Comparison of ENCODE assay signal across 13 cellular contexts in the genomic region with DNA sequence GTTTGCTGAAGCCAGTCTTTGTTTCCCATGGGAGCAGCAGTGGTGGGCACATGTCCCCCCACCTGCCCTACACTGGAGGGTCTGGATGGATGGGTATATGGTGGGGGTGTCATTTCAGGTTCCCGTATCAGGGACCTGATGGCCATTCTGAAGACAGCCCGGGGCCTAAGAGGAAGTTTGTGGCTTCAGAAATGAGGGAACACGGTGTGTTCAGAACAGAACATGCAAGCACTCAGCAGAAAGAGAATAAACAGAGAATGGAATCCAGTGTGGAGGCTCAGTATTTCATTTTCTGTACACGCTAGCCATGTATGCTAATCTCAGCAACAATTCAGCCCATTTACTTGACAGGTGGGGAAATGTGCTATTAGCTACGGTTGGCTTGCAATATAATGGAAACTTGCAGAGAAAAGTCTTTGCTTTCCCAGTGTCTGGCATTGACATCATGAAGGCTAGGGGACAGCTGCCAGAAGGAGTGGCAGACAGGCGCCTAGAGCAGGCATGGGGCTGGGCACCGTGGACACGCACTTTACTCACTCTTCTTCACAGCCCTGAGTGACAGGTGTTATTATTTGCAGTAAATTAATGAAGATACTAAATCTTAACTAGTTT.
DNase-seq lines count a peak whose midpoint lies in the region; ATAC-seq and TF ChIP-seq lines count a peak whose summit lies in the region.
"Had no signal": no experiment of that assay in that cellular context is flagged by ENCODE, and none has a peak within 500 bp of the region (broad histone marks: within the 10 kb centered on the region; RNA-seq: fewer than 3 reads in every experiment).

No MANE protein-coding gene starts in this region.

- H3K4me3 ChIP-seq in left ventricle myocardium inferior, result no peak overlapping the region
- H3K4me3 ChIP-seq in thoracic aorta, result no peak overlapping the region
- H3K4me3 ChIP-seq: prostate gland had no signal

- no peak for DNase-seq in left ventricle myocardium inferior
- DNase-seq in Right ventricle myocardium inferior (ENCODE audit: missing footprints), result no peak
- DNase-seq in caudate nucleus (lab: John Stamatoyannopoulos, UW), result no peak
- no peak for DNase-seq in thoracic aorta (ENCODE audit: low spot score)
- DNase-seq in NK-92 treated with Interleukin-12 subunit alpha and Interleukin-12 subunit beta, amount 100 ng/mL, for 24 hours (lab: John Stamatoyannopoulos, UW), result no peak
- no peak for DNase-seq in T-helper 9 cell
- no peak for DNase-seq in RWPE1 (ENCODE audit: low spot score)
- DNase-seq: activated CD4-positive, CD25-positive, alpha-beta regulatory T cell treated with anti-CD3 and anti-CD28 coated beads, Interleukin-2, amount 50 U/mL, for 72 hours; BE2C; SHP77; stimulated activated CD4-positive, alpha-beta T cell treated with anti-CD3 and anti-CD28 coated beads, Interleukin-2, amount 100 ng/mL, for 48 hours had no signal

- POLR2A ChIA-PET in RWPE1 (lab: Yijun Ruan, JAX; ENCODE audit: low non-redundant PET), result no interaction called here

- intact Hi-C loops in left ventricle myocardium inferior (cut with micrococcal nuclease), result no loop called here
- intact Hi-C loops in Right ventricle myocardium inferior (cut with DNase I), result loop anchor here (5.0 kb wide), 2 partner anchors 63 to 133 kb away; no protein-coding TSS in a partner anchor

- no peaks in the 10 kb centered on the region for H3K27me3 ChIP-seq in left ventricle myocardium inferior (ENCODE audit: low read depth)
- no peaks in the 10 kb centered on the region for H3K27me3 ChIP-seq in thoracic aorta (replicated peaks; ENCODE audit: insufficient read depth)
- H3K27me3 ChIP-seq: BE2C had no signal

- peak overlapping the region in 2 of 3 donors; percentile 77 to 81 for H3K27ac Mint-ChIP-seq in IgD-negative memory B cell

- H3K36me3 Mint-ChIP-seq in IgD-negative memory B cell, result peaks cover under 1% of the 10 kb centered on the region

- H3K9me3 Mint-ChIP-seq in IgD-negative memory B cell, result peaks cover 0 to under 1% (median 0%) of the 10 kb centered on the region in 3 donors

- H3K27ac ChIP-seq in left ventricle myocardium inferior (replicated peaks), result peak overlapping the region; percentile 90
- H3K27ac ChIP-seq in caudate nucleus (ENCODE audit: low read depth, low read length), result peak overlapping the region; percentile 27
- peak overlapping the region; percentile 25 to 27 for H3K27ac ChIP-seq in thoracic aorta
- no peak overlapping the region for H3K27ac ChIP-seq in RWPE1
- H3K27ac ChIP-seq: prostate gland had no signal

- ATAC-seq in Right ventricle myocardium inferior, result no peak
- no peak for ATAC-seq in thoracic aorta (ENCODE audit: insufficient number of reproducible peaks, low FRiP score, low read depth)

- TF ChIP-seq CTCF in left ventricle myocardium inferior (IDR thresholded peaks at IDR 0.05; ENCODE audit: borderline replicate concordance), result no peak
- TF ChIP-seq CTCF in thoracic aorta (IDR thresholded peaks at IDR 0.05), result no peak
- TF ChIP-seq CTCF in RWPE1 (conservative IDR thresholded peaks at IDR 0.05; ENCODE audit: low read depth), result no peak

- H3K4me1 ChIP-seq in left ventricle myocardium inferior (peaks cover 73% of the 10 kb centered on the region), thoracic aorta (ENCODE audit: control insufficient read depth in 1 of 2, low read depth in 2 of 2) (peaks cover 24 to 42% of the 10 kb centered on the region in 2 donors)
- H3K4me1 ChIP-seq: BE2C, prostate gland had no signal

- H3K4me3 Mint-ChIP-seq in IgD-negative memory B cell, result peak overlapping the region in 1 of 4 donors; percentile 60

- H3K36me3 ChIP-seq in left ventricle myocardium inferior, result no peaks in the 10 kb centered on the region
- H3K36me3 ChIP-seq in thoracic aorta, result no peaks in the 10 kb centered on the region
- H3K36me3 ChIP-seq: BE2C, prostate gland had no signal

- H3K9me3 ChIP-seq in left ventricle myocardium inferior (replicated peaks) (peaks cover 8% of the 10 kb centered on the region), thoracic aorta (no peaks in the 10 kb centered on the region)
- H3K9me3 ChIP-seq: BE2C, prostate gland had no signal

- peaks cover 37 to 56% (median 48%) of the 10 kb centered on the region in 3 donors for H3K4me1 Mint-ChIP-seq in IgD-negative memory B cell

- no peaks in the 10 kb centered on the region for H3K27me3 Mint-ChIP-seq in IgD-negative memory B cell

- CTCF ChIA-PET in RWPE1 (lab: Yijun Ruan, JAX), result no interaction called here
